8 cellular contexts compared by ENCODE assay signal in the genomic region with DNA sequence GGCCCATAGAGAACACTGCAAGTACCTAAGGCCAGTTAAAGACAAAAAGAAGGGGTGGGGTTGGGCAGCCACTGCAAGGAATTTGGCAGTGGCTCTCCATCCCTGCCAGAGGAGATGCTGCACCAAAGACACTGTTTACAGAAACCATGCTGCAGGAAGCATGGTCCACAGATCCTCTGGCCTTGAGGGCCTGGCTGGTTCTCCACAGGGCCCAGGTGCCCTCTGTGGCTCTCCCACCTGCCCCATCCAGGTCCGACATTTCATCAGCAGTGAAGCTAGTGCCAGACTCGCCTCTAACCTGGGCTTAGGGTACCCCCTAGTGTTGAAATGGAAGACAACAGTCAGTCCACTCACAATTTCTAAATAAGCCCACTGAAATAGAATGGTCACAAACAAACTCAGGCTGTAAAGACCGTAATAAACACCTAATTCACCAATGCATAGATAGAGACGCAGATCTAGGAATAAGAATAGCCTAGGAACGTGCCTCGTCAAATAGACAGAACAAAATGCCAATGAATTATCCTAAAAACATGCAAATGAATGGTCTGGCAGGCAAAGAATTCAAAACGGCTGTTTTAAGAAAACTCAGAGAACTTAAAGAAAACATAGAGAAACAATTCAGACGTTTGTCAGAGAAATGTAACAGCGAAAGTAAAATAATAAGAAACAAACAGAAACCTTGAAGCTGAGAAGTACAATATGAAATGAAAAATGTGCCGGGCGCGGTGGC. TPM values are rescaled to one million over a fixed set of nuclear protein-coding genes. Genes with fewer than 3 reads are reported as not detected.
A peak's percentile ranks its signal among the peaks of the same experiment; 100 is the strongest.
DNase-seq lines count a peak whose midpoint lies in the region; ATAC-seq and TF ChIP-seq lines count a peak whose summit lies in the region.

No MANE protein-coding gene starts in this region.

- H3K27ac Mint-ChIP-seq in CD4-positive, alpha-beta T cell, result no peak overlapping the region

- peak in 9 of 10 experiments; percentile 7 to 37 (median 14) for DNase-seq in CD4-positive, alpha-beta T cell
- DNase-seq in HAP-1 (ENCODE audit: low spot score in 2 of 2), result peak; percentile 18 to 60
- peak; percentile 66 for DNase-seq in NCI-H510A (lab: John Stamatoyannopoulos, UW)
- DNase-seq in activated CD4-positive, alpha-beta T cell treated with anti-CD3 and anti-CD28 coated beads, Interleukin-2, amount 50 U/mL, for 48 hours, result peak; percentile 38 to 48
- DNase-seq in non-pigmented ciliary epithelial cell (ENCODE audit: low read depth), result peak; percentile 1

- CTCF ChIA-PET in CD4-positive, alpha-beta T cell (lab: Charles Lee), result interaction anchor here (0.9 to 2.0 kb wide), 6 partner anchors 22 to 179 kb away, joined by 3 to 22 read pairs (median 4); no protein-coding TSS in a partner anchor

- no peak overlapping the region for H3K4me3 Mint-ChIP-seq in CD4-positive, alpha-beta T cell

- H3K4me3 ChIP-seq in HAP-1, result no peak overlapping the region

- TF ChIP-seq CTCF in CD4-positive, alpha-beta T cell (IDR thresholded peaks at IDR 0.05), result peak; percentile 66

- no peaks in the 10 kb centered on the region for H3K4me1 ChIP-seq in HAP-1

- no peaks in the 10 kb centered on the region for H3K9me3 ChIP-seq in CD4-positive, alpha-beta T cell (ENCODE audit: control insufficient read depth, low read length)
- no peaks in the 10 kb centered on the region for H3K9me3 ChIP-seq in HAP-1

- peaks cover 25% of the 10 kb centered on the region for H3K27me3 Mint-ChIP-seq in CD4-positive, alpha-beta T cell

- POLR2A ChIA-PET in CD4-positive, alpha-beta T cell (lab: Charles Lee), result interaction anchor here (1.0 kb wide), 2 partner anchors 26 to 28 kb away, joined by 3 to 6 read pairs; no protein-coding TSS in a partner anchor

- no peaks in the 10 kb centered on the region for H3K36me3 ChIP-seq in HAP-1 (replicated peaks)

- no peaks in the 10 kb centered on the region for H3K4me1 Mint-ChIP-seq in CD4-positive, alpha-beta T cell (ENCODE audit: low read depth)

- H3K27ac ChIP-seq in CD4-positive, alpha-beta T cell (ENCODE audit: low read depth, low read length), result no peak overlapping the region

- no peaks in the 10 kb centered on the region for H3K27me3 ChIP-seq in CD4-positive, alpha-beta T cell (ENCODE audit: control insufficient read depth, insufficient read depth, low read length)
- H3K27me3 ChIP-seq in HAP-1 (ENCODE audit: low read depth), result peaks cover 24% of the 10 kb centered on the region

- peak; percentile 81 for ATAC-seq in CD4-positive, alpha-beta T cell (ENCODE audit: poor library complexity)
- ATAC-seq in esophagus mucosa (peak; percentile 86), HG03439 (IDR thresholded peaks at IDR 0.05; ENCODE audit: unreplicated experiment) (no peak), GM18502 (IDR thresholded peaks at IDR 0.05; ENCODE audit: poor library complexity, unreplicated experiment) (no peak)

- in situ Hi-C loops in HAP-1 (cut with MboI; ENCODE audit: low sequenced_read_pairs), result no loop called here

- no peaks in the 10 kb centered on the region for H3K9me3 Mint-ChIP-seq in CD4-positive, alpha-beta T cell

- H3K36me3 Mint-ChIP-seq in CD4-positive, alpha-beta T cell (ENCODE audit: low read depth), result no peaks in the 10 kb centered on the region

- intact Hi-C loops in CD4-positive, alpha-beta T cell (cut with DNase I, micrococcal nuclease), result loop anchor here (1.0 to 2.0 kb wide), 3 partner anchors 24 to 68 kb away; a partner anchor contains a TSS

RNA-seq across cellular contexts. Expression of a gene that starts 23.3 kb away (rescaled TPM):
- not detected for total RNA-seq in CD4-positive, alpha-beta T cell
- total RNA-seq in esophagus mucosa, result not detected

RNA-seq across cellular contexts. Expression of a gene that starts 23.7 kb away (rescaled TPM):
- total RNA-seq in CD4-positive, alpha-beta T cell, result not detected
- total RNA-seq in esophagus mucosa, result not detected

RNA-seq across cellular contexts. Expression of a gene that starts 24.8 kb away (rescaled TPM):
- not detected for total RNA-seq in CD4-positive, alpha-beta T cell
- total RNA-seq in esophagus mucosa, result not detected

RNA-seq across cellular contexts. Expression of a gene that starts 38.9 kb away (rescaled TPM):
- total RNA-seq in CD4-positive, alpha-beta T cell, result 1,000 to 10,000 TPM; 3,668 to 3,697 TPM
- total RNA-seq in esophagus mucosa, result 2,011 TPM

RNA-seq across cellular contexts. Expression of a gene that starts 55.9 kb away (rescaled TPM):
- 1 to 10 TPM; 3.7 to 3.8 TPM for total RNA-seq in CD4-positive, alpha-beta T cell
- total RNA-seq in esophagus mucosa, result 2.6 TPM

Comparison
In these comparisons a context has a peak if more than half of its experiments do, and no peak if none do; other contexts are left out.
1. ATAC-seq: peak in CD4-positive, alpha-beta T cell (single experiment) and esophagus mucosa (single experiment); none in HG03439 (single experiment) and GM18502 (single experiment).
2. DNase-seq: peak in every context shown above with its lines; median percentile 66 in NCI-H510A; 43 in activated CD4-positive, alpha-beta T cell treated with anti-CD3 and anti-CD28 coated beads, Interleukin-2, amount 50 U/mL, for 48 hours; 39 in HAP-1; 14 in CD4-positive, alpha-beta T cell; 1 in non-pigmented ciliary epithelial cell.